In genomic region chr5:107505763-107506534, GRCh38 we compare ENCODE assay signal across 17 cellular contexts.
A peak's percentile ranks its signal among the peaks of the same experiment; 100 is the strongest.
DNase-seq lines count a peak whose midpoint lies in the region; ATAC-seq and TF ChIP-seq lines count a peak whose summit lies in the region.
"Had no signal": no experiment of that assay in that cellular context is flagged by ENCODE, and none has a peak within 500 bp of the region (broad histone marks: within the 10 kb centered on the region; RNA-seq: fewer than 3 reads in every experiment).

No MANE protein-coding gene starts in this region.

- H3K36me3 Mint-ChIP-seq in WTC11 (no peaks in the 10 kb centered on the region), chondrocyte (ENCODE audit: low read depth) (no peaks in the 10 kb centered on the region)

- no peaks in the 10 kb centered on the region for H3K9me3 Mint-ChIP-seq in WTC11
- H3K9me3 Mint-ChIP-seq in chondrocyte (ENCODE audit: low read depth): no peaks in the 10 kb centered on the region
- H3K9me3 Mint-ChIP-seq: activated naive CD8-positive, alpha-beta T cell treated with anti-CD3 and anti-CD28 coated beads, Interleukin-2, amount 50 U/mL, for 24 hours had no signal

- H3K27me3 Mint-ChIP-seq in WTC11 (ENCODE audit: low read depth) (no peaks in the 10 kb centered on the region), chondrocyte (ENCODE audit: low read depth) (no peaks in the 10 kb centered on the region)

- intact Hi-C loops in mucosa of descending colon (cut with DNase I, micrococcal nuclease): no loop called here

- peaks cover 6% of the 10 kb centered on the region for H3K4me1 ChIP-seq in mucosa of descending colon (ENCODE audit: low read depth)

- no peaks in the 10 kb centered on the region for H3K36me3 ChIP-seq in mucosa of descending colon (ENCODE audit: low read depth)

- H3K27ac Mint-ChIP-seq in WTC11: peak overlapping the region; percentile 40; the same call in 1 of the 2 replicates
- no peak overlapping the region for H3K27ac Mint-ChIP-seq in chondrocyte (ENCODE audit: unreplicated experiment)
- H3K27ac Mint-ChIP-seq: activated naive CD8-positive, alpha-beta T cell treated with anti-CD3 and anti-CD28 coated beads, Interleukin-2, amount 50 U/mL, for 24 hours; activated T-helper 1 cell treated with anti-CD3 and anti-CD28 coated beads, Interleukin-12 subunit alpha, Interleukin-12 subunit beta, Interleukin-2, Interleukin-4 antibody, amounts not matched to agents 30 ng/mL and 10 ng/mL and 1 ng/mL, durations not matched to agents 14 hours and 24 hours and 36 hours had no signal

- DNase-seq in COLO668 (lab: John Stamatoyannopoulos, UW; ENCODE audit: unreplicated experiment) (peak; percentile 17), NCI-H187 treated with DMSO at 0.1 percent for 48 hours (lab: John Stamatoyannopoulos, UW) (peak; percentile 89), WTC11 (ENCODE audit: low spot score) (no peak), mucosa of descending colon (peak in 1 of 3 donors; percentile 33), chondrocyte (ENCODE audit: low spot score) (no peak), amygdala (lab: John Stamatoyannopoulos, UW) (no peak)
- DNase-seq: activated naive CD8-positive, alpha-beta T cell treated with anti-CD3 and anti-CD28 coated beads, Interleukin-2, amount 50 U/mL, for 24 hours; effector CD4-positive, alpha-beta T cell; NCI-H2171 treated with DMSO at 0.1 percent for 48 hours; nucleus accumbens; SIG-M5; stimulated activated CD4-positive, alpha-beta T cell treated with anti-CD3 and anti-CD28 coated beads, Interleukin-2, amount 100 ng/mL, for 48 hours had no signal

- TF ChIP-seq CTCF in WTC11 (IDR thresholded peaks at IDR 0.05) (no peak), mucosa of descending colon (IDR thresholded peaks at IDR 0.05) (no peak), chondrocyte (IDR thresholded peaks at IDR 0.05) (no peak)

- no peaks in the 10 kb centered on the region for H3K9me3 ChIP-seq in mucosa of descending colon
- H3K9me3 ChIP-seq: Caco-2 had no signal

- POLR2A ChIA-PET in WTC11 (lab: Charles Lee): interaction anchor here (0.7 kb wide), 1 partner anchor 254 kb away, joined by 10 read pairs; no protein-coding TSS in a partner anchor

- H3K4me1 Mint-ChIP-seq in WTC11 (peaks cover 51% of the 10 kb centered on the region), chondrocyte (ENCODE audit: low read depth) (peaks cover 9% of the 10 kb centered on the region)

- CTCF ChIA-PET in WTC11 (lab: Charles Lee): interaction anchor here (2.6 kb wide), 1 partner anchor 66 kb away, joined by 6 read pairs; no protein-coding TSS in a partner anchor

- no peak overlapping the region for H3K4me3 Mint-ChIP-seq in WTC11
- H3K4me3 Mint-ChIP-seq in chondrocyte (ENCODE audit: unreplicated experiment): no peak overlapping the region
- H3K4me3 Mint-ChIP-seq: activated naive CD8-positive, alpha-beta T cell treated with anti-CD3 and anti-CD28 coated beads, Interleukin-2, amount 50 U/mL, for 24 hours; activated T-helper 1 cell treated with anti-CD3 and anti-CD28 coated beads, Interleukin-12 subunit alpha, Interleukin-12 subunit beta, Interleukin-2, Interleukin-4 antibody, amounts not matched to agents 30 ng/mL and 10 ng/mL and 1 ng/mL, durations not matched to agents 14 hours and 24 hours and 36 hours had no signal

- no peak overlapping the region for H3K4me3 ChIP-seq in mucosa of descending colon

- ATAC-seq in WTC11: no peak; the same call in 1 of the 2 replicates
- peak; percentile 85 for ATAC-seq in mucosa of descending colon
- no peak for ATAC-seq in GM21825 (IDR thresholded peaks at IDR 0.05; ENCODE audit: unreplicated experiment)
- no peak for ATAC-seq in SK-N-SH treated with all-trans-retinoic acid at 6 μM for 48 hours
- ATAC-seq: activated CD4-positive, CD25-positive, alpha-beta regulatory T cell treated with anti-CD3 and anti-CD28 coated beads, Interleukin-2, amount 50 U/mL, for 24 hours; activated naive CD8-positive, alpha-beta T cell treated with anti-CD3 and anti-CD28 coated beads, Interleukin-2, amount 50 U/mL, for 24 hours had no signal

TF ChIP-seq in WTC11, 78 proteins besides CTCF, POLR2A, EP300 and RAD21:
- TF ChIP-seq GABPB1 (CRISPR knock-in tag; IDR thresholded peaks at IDR 0.05) (no peak), RELA (CRISPR knock-in tag; IDR thresholded peaks at IDR 0.05; ENCODE audit: borderline replicate concordance) (no peak), CREB1 (CRISPR knock-in tag; IDR thresholded peaks at IDR 0.05) (no peak), SOX15 (CRISPR knock-in tag; IDR thresholded peaks at IDR 0.05) (no peak)

TF ChIP-seq in SK-N-SH treated with all-trans-retinoic acid at 6 μM for 48 hours, 23 proteins besides CTCF, POLR2A, EP300 and RAD21:
- TF ChIP-seq ZFP30 (CRISPR knock-in tag; IDR thresholded peaks at IDR 0.05) (no peak), GLIS3 (CRISPR knock-in tag; IDR thresholded peaks at IDR 0.05) (no peak), CREB5 (CRISPR knock-in tag; IDR thresholded peaks at IDR 0.05; ENCODE audit: low read depth) (no peak), ZFP3 (CRISPR knock-in tag; IDR thresholded peaks at IDR 0.05) (no peak), CSRNP3 (CRISPR knock-in tag; IDR thresholded peaks at IDR 0.05) (no peak), ZNF8 (CRISPR knock-in tag; IDR thresholded peaks at IDR 0.05) (no peak), ZC3H10 (CRISPR knock-in tag; IDR thresholded peaks at IDR 0.05) (no peak), ZNF565 (CRISPR knock-in tag; conservative IDR thresholded peaks at IDR 0.05; ENCODE audit: low read depth) (no peak), OSR1 (CRISPR knock-in tag; IDR thresholded peaks at IDR 0.05) (no peak), PATZ1 (CRISPR knock-in tag; IDR thresholded peaks at IDR 0.05; ENCODE audit: borderline replicate concordance) (no peak)

Comparison
In these comparisons a context has a peak if more than half of its experiments do, and no peak if none do; other contexts are left out.
1. DNase-seq: peak in COLO668 (single experiment) and NCI-H187 treated with DMSO at 0.1 percent for 48 hours (single experiment); none in WTC11 (single experiment), chondrocyte (single experiment) and amygdala (0 of 56).